In the genomic region with DNA sequence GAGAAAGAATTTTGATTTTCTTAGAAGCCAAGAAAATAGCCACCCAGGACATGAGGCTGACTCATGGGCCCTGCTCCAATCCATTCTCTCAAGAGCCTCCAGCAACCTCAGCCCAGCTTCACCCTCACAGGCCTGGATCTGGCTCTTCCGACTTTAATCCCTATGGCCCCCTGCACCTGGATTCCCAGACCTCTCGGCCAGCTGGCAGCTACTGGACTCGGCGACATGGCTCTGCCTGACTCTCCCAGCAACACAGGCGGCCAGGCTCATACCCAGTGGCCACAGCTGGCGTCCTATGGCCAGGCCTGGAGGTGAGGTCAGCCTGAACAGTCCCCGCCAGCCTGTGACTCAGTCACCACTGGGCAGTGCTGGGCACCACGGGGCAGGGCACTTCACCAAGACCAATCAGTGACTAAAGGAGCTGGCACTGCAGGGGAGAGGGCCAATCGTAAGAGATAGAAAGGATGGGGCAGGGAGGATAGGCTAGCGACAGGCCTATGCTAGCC, we compare ENCODE assay signal across 12 cellular contexts. TPM values are rescaled to one million over a fixed set of nuclear protein-coding genes. Genes with fewer than 3 reads are reported as not detected.
A peak's percentile ranks its signal among the peaks of the same experiment; 100 is the strongest.
DNase-seq lines count a peak whose midpoint lies in the region; ATAC-seq and TF ChIP-seq lines count a peak whose summit lies in the region.
"Had no signal": no experiment of that assay in that cellular context is flagged by ENCODE, and none has a peak within 500 bp of the region (broad histone marks: within the 10 kb centered on the region; RNA-seq: fewer than 3 reads in every experiment).

No MANE protein-coding gene starts in this region.

- no peaks in the 10 kb centered on the region for H3K36me3 ChIP-seq in psoas muscle (ENCODE audit: insufficient read depth in 1 of 2, low read depth in 1 of 2)

- peaks cover 8% of the 10 kb centered on the region for H3K4me1 ChIP-seq in psoas muscle

- no peak overlapping the region for H3K27ac ChIP-seq in psoas muscle
- H3K27ac ChIP-seq: C4-2B had no signal

- peak; percentile 44 for DNase-seq in Caki2 (ENCODE audit: low read depth)
- DNase-seq in NCI-H226: peak; percentile 28
- peak; percentile 29 for DNase-seq in fibroblast of peridontal ligament (ENCODE audit: extremely low read depth)
- peak in 1 of 2 donors; percentile 80 for DNase-seq in psoas muscle
- DNase-seq in GM10266 (ENCODE audit: extremely low spot score): no peak
- DNase-seq in middle frontal gyrus (ENCODE audit: extremely low spot score, low spot score): no peak
- DNase-seq: activated CD4-positive, alpha-beta T cell treated with anti-CD3 and anti-CD28 coated beads, Interleukin-2, amount 10 ng/mL, durations not matched to agents 7 days and 5 days; activated gamma-delta T cell; NCI-H2171 treated with DMSO at 0.1 percent for 48 hours had no signal

- TF ChIP-seq CTCF in psoas muscle (IDR thresholded peaks at IDR 0.05): no peak
- no peak for TF ChIP-seq CTCF in GM10266 (IDR thresholded peaks at IDR 0.05; ENCODE audit: control insufficient read depth, insufficient read depth, low read depth, missing control alignments)

- H3K4me3 ChIP-seq in psoas muscle: no peak overlapping the region

- intact Hi-C loops in psoas muscle (cut with DNase I): no loop called here

- peaks cover 7% of the 10 kb centered on the region for H3K9me3 ChIP-seq in psoas muscle

- in situ Hi-C loops in Caki2 (cut with HindIII; ENCODE audit: low pct_unique_long_range_greater_than_20kb, low sequenced_read_pairs): no loop called here

- 56 to 61% (median 60%) methylated on average over 10 of the region's 10 CpGs for WGBS in psoas muscle, 3 donors

- peak; percentile 78 to 86 (median 81) for ATAC-seq in psoas muscle
- no peak for ATAC-seq in GM18511 (IDR thresholded peaks at IDR 0.05; ENCODE audit: unreplicated experiment)
- ATAC-seq in HG03135 (IDR thresholded peaks at IDR 0.05; ENCODE audit: unreplicated experiment): no peak

- no peaks in the 10 kb centered on the region for H3K27me3 ChIP-seq in psoas muscle (ENCODE audit: insufficient read depth in 3 of 3, low read length in 2 of 3)

RNA-seq across cellular contexts. Expression of a gene that starts 6.2 kb away (rescaled TPM):
- 1.4 TPM in 1 of 2 replicates, not detected in the other for total RNA-seq in Caki2 (2014; rRNA removed; shearing (Covaris generic); ENCODE audit: low replicate concordance)
- total RNA-seq in psoas muscle: 1 to 10 TPM; 3.2 to 6.6 (median 5.6) TPM
- 1 to 10 TPM; 1.8 to 6.4 (median 3.0) TPM for polyA plus RNA-seq in psoas muscle
- total RNA-seq: activated CD4-positive, alpha-beta T cell treated with anti-CD3 and anti-CD28 coated beads, Interleukin-2, amount 10 ng/mL, durations not matched to agents 7 days and 5 days had no signal

RNA-seq across cellular contexts. Expression of a gene that starts 23.6 kb away (rescaled TPM):
- total RNA-seq in Caki2 (2014; rRNA removed; shearing (Covaris generic); ENCODE audit: low replicate concordance): 64.2 and 71.1 TPM in 2 replicates
- 10 to 100 TPM; 12.5 to 21.6 (median 16.6) TPM for total RNA-seq in psoas muscle
- 10 to 100 TPM; 10.2 to 13.7 (median 13.0) TPM for polyA plus RNA-seq in psoas muscle

RNA-seq across cellular contexts. Expression of a gene that starts 42.9 kb away (rescaled TPM):
- 5.2 TPM in 1 of 2 replicates, not detected in the other for total RNA-seq in Caki2 (2014; rRNA removed; shearing (Covaris generic); ENCODE audit: low replicate concordance)
- total RNA-seq in psoas muscle: 10 to 100 TPM in 1 of 4 donors, 1 to 10 TPM in 3; 1.9 to 14.0 (median 2.7) TPM
- 10 to 100 TPM in 1 of 3 donors, 1 to 10 TPM in 2; 1.1 to 17.5 (median 5.6) TPM for polyA plus RNA-seq in psoas muscle
- total RNA-seq: activated CD4-positive, alpha-beta T cell treated with anti-CD3 and anti-CD28 coated beads, Interleukin-2, amount 10 ng/mL, durations not matched to agents 7 days and 5 days had no signal

Comparison
In these comparisons a context has a peak if more than half of its experiments do, and no peak if none do; other contexts are left out.
1. DNase-seq: peak in Caki2 (single experiment), NCI-H226 (single experiment) and fibroblast of peridontal ligament (single experiment); none in GM10266 (single experiment) and middle frontal gyrus (single experiment).
2. ATAC-seq: peak in psoas muscle (4 of 4); none in GM18511 (single experiment) and HG03135 (single experiment).